9 cellular contexts compared by ENCODE assay signal in the genomic region with DNA sequence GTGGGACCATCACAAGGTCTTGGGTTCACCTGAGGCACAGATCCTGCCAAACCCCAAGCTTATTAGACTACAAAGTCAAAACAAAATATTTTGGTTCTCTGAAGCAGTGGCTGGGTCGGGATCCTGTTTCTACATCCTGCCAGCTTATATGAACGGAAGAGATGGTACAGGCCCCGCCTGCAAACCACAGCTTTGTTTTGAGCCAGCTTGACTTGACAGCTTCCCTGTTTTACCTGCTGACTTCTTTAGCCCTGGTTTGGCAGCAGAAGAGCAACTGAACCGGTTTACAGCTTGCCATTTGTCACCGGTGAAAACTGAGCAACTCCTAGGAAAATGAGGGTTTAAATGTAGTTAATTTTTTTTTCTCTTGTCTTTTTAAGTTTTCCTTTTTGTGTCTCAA. TPM values are rescaled to one million over a fixed set of nuclear protein-coding genes. Genes with fewer than 3 reads are reported as not detected.
DNase-seq lines count a peak whose midpoint lies in the region; ATAC-seq and TF ChIP-seq lines count a peak whose summit lies in the region.
"Had no signal": no experiment of that assay in that cellular context is flagged by ENCODE, and none has a peak within 500 bp of the region (broad histone marks: within the 10 kb centered on the region; RNA-seq: fewer than 3 reads in every experiment).

No MANE protein-coding gene starts in this region.

- no peak for TF ChIP-seq CTCF in CD4-positive, alpha-beta T cell (IDR thresholded peaks at IDR 0.05)
- no peak for TF ChIP-seq CTCF in dorsolateral prefrontal cortex (IDR thresholded peaks at IDR 0.05 in 54 of 56, conservative IDR thresholded peaks at IDR 0.05 in 2 of 56; ENCODE audit: low read depth in 1 of 56, partially characterized antibody in 56 of 56)

- no peaks in the 10 kb centered on the region for H3K27me3 Mint-ChIP-seq in CD4-positive, alpha-beta T cell
- H3K27me3 Mint-ChIP-seq in natural killer cell treated with Interleukin-12 subunit alpha and Interleukin-12 subunit beta and Interleukin-15 and Interleukin-18, amount 100 ng/mL, for 72 hours, result no peaks in the 10 kb centered on the region

- ATAC-seq in CD4-positive, alpha-beta T cell (ENCODE audit: poor library complexity), result peak; percentile 93
- peak; percentile 87 for ATAC-seq in GM21447 (IDR thresholded peaks at IDR 0.05; ENCODE audit: unreplicated experiment)
- ATAC-seq in natural killer cell treated with Interleukin-12 subunit alpha and Interleukin-12 subunit beta and Interleukin-15 and Interleukin-18, amount 100 ng/mL, for 72 hours, result peak; percentile 80 to 87
- no peak for ATAC-seq in HG02938 (IDR thresholded peaks at IDR 0.05; ENCODE audit: unreplicated experiment)
- ATAC-seq in HG02678 (IDR thresholded peaks at IDR 0.05; ENCODE audit: unreplicated experiment), result no peak

- H3K9me3 Mint-ChIP-seq in CD4-positive, alpha-beta T cell, result no peaks in the 10 kb centered on the region
- H3K9me3 Mint-ChIP-seq in natural killer cell treated with Interleukin-12 subunit alpha and Interleukin-12 subunit beta and Interleukin-15 and Interleukin-18, amount 100 ng/mL, for 72 hours, result no peaks in the 10 kb centered on the region

- POLR2A ChIA-PET in CD4-positive, alpha-beta T cell (lab: Charles Lee), result interaction anchor here (0.6 to 6.7 kb wide), 26 partner anchors 11 to 1303 kb away, joined by 3 to 141 read pairs (median 6); a partner anchor contains a TSS

- H3K27ac Mint-ChIP-seq in CD4-positive, alpha-beta T cell, result peak overlapping the region; percentile 88
- H3K27ac Mint-ChIP-seq in natural killer cell treated with Interleukin-12 subunit alpha and Interleukin-12 subunit beta and Interleukin-15 and Interleukin-18, amount 100 ng/mL, for 72 hours, result peak overlapping the region; percentile 92 to 96

- DNase-seq in CD4-positive, alpha-beta T cell, result peak; percentile 62 to 86 (median 78)
- DNase-seq in NCI-H1694 treated with DMSO at 0.1 percent for 48 hours (lab: John Stamatoyannopoulos, UW), result peak; percentile 41
- peak; percentile 59 to 67 for DNase-seq in activated CD4-positive, alpha-beta T cell treated with anti-CD3 and anti-CD28 coated beads for 4 hours
- DNase-seq in dorsolateral prefrontal cortex, result peak in 2 of 10 donors; percentile 25 to 54
- DNase-seq in natural killer cell treated with Interleukin-12 subunit alpha and Interleukin-12 subunit beta and Interleukin-15 and Interleukin-18, amount 100 ng/mL, for 72 hours (ENCODE audit: low spot score), result peak; percentile 73

- peak overlapping the region; percentile 94 for H3K27ac ChIP-seq in CD4-positive, alpha-beta T cell (ENCODE audit: low read depth, low read length)
- peak overlapping the region in 33 of 59 donors; percentile 0 to 76 (median 33) for H3K27ac ChIP-seq in dorsolateral prefrontal cortex

- no peaks in the 10 kb centered on the region for H3K27me3 ChIP-seq in CD4-positive, alpha-beta T cell (ENCODE audit: control insufficient read depth, insufficient read depth, low read length)
- no peaks in the 10 kb centered on the region for H3K27me3 ChIP-seq in dorsolateral prefrontal cortex

- intact Hi-C loops in CD4-positive, alpha-beta T cell (cut with DNase I, micrococcal nuclease), result loop anchor here in 1 of 2 experiments (1.0 to 5.0 kb wide), 4 partner anchors 10 to 45 kb away; no protein-coding TSS in a partner anchor
- intact Hi-C loops in dorsolateral prefrontal cortex (cut with DNase I), result no loop called here

- peak overlapping the region; percentile 88 for H3K4me3 Mint-ChIP-seq in CD4-positive, alpha-beta T cell
- H3K4me3 Mint-ChIP-seq in natural killer cell treated with Interleukin-12 subunit alpha and Interleukin-12 subunit beta and Interleukin-15 and Interleukin-18, amount 100 ng/mL, for 72 hours, result peak overlapping the region; percentile 70

- CTCF ChIA-PET in CD4-positive, alpha-beta T cell (lab: Charles Lee), result interaction anchor here (0.7 to 5.3 kb wide), 6 partner anchors 10 to 53 kb away, joined by 3 to 29 read pairs (median 4); no protein-coding TSS in a partner anchor

- no peak overlapping the region for H3K4me3 ChIP-seq in dorsolateral prefrontal cortex

- peaks cover 54% of the 10 kb centered on the region for H3K36me3 Mint-ChIP-seq in CD4-positive, alpha-beta T cell (ENCODE audit: low read depth)
- no peaks in the 10 kb centered on the region for H3K36me3 Mint-ChIP-seq in natural killer cell treated with Interleukin-12 subunit alpha and Interleukin-12 subunit beta and Interleukin-15 and Interleukin-18, amount 100 ng/mL, for 72 hours

- peaks cover 91% of the 10 kb centered on the region for H3K4me1 Mint-ChIP-seq in CD4-positive, alpha-beta T cell (ENCODE audit: low read depth)
- peaks cover 47 to 65% of the 10 kb centered on the region in 2 donors for H3K4me1 Mint-ChIP-seq in natural killer cell treated with Interleukin-12 subunit alpha and Interleukin-12 subunit beta and Interleukin-15 and Interleukin-18, amount 100 ng/mL, for 72 hours (ENCODE audit: low read depth in 2 of 2)

- H3K9me3 ChIP-seq in CD4-positive, alpha-beta T cell (ENCODE audit: control insufficient read depth, low read length), result no peaks in the 10 kb centered on the region

RNA-seq across cellular contexts. Expression of a gene that starts 11.4 kb away (rescaled TPM):
- 100 to 1,000 TPM; 179 to 183 TPM for total RNA-seq in CD4-positive, alpha-beta T cell
- 100 to 1,000 TPM in 42 of 120 experiments, 10 to 100 TPM in 78; 58.1 to 131 (median 95.3) TPM for total RNA-seq in dorsolateral prefrontal cortex
- 10 to 100 TPM; 64.3 to 73.3 TPM for total RNA-seq in natural killer cell treated with Interleukin-12 subunit alpha and Interleukin-12 subunit beta and Interleukin-15 and Interleukin-18, amount 100 ng/mL, for 72 hours

RNA-seq across cellular contexts. Expression of a gene that starts 29.3 kb away (rescaled TPM):
- 100 to 1,000 TPM; 182 to 196 TPM for total RNA-seq in CD4-positive, alpha-beta T cell
- total RNA-seq in dorsolateral prefrontal cortex, result 100 to 1,000 TPM; 120 to 225 (median 154) TPM
- total RNA-seq in natural killer cell treated with Interleukin-12 subunit alpha and Interleukin-12 subunit beta and Interleukin-15 and Interleukin-18, amount 100 ng/mL, for 72 hours, result 100 to 1,000 TPM; 227 to 286 TPM

RNA-seq across cellular contexts. Expression of a gene that starts 32.5 kb away (rescaled TPM):
- not detected for total RNA-seq in CD4-positive, alpha-beta T cell
- 10 to 100 TPM in 73 of 120 experiments, 1 to 10 TPM in 47; 3.8 to 17.5 (median 10.5) TPM for total RNA-seq in dorsolateral prefrontal cortex
- total RNA-seq in natural killer cell treated with Interleukin-12 subunit alpha and Interleukin-12 subunit beta and Interleukin-15 and Interleukin-18, amount 100 ng/mL, for 72 hours, result not detected
- total RNA-seq: fibroblast of lung had no signal

RNA-seq across cellular contexts. Expression of a gene that starts 55.2 kb away (rescaled TPM):
- total RNA-seq in CD4-positive, alpha-beta T cell, result not detected
- total RNA-seq in dorsolateral prefrontal cortex, result 1 to 10 TPM in 2 of 120 experiments, under 1 TPM in 20, not detected in 98; 0.16 to 1.2 (median 0.36) TPM
- total RNA-seq in natural killer cell treated with Interleukin-12 subunit alpha and Interleukin-12 subunit beta and Interleukin-15 and Interleukin-18, amount 100 ng/mL, for 72 hours, result 1 to 10 TPM; 1.5 to 8.8 TPM
- total RNA-seq: fibroblast of lung had no signal

Comparison
In these comparisons a context has a peak if more than half of its experiments do, and no peak if none do; other contexts are left out.
1. ATAC-seq: peak in CD4-positive, alpha-beta T cell (single experiment), GM21447 (single experiment) and natural killer cell treated with Interleukin-12 subunit alpha and Interleukin-12 subunit beta and Interleukin-15 and Interleukin-18, amount 100 ng/mL, for 72 hours (2 of 2); none in HG02938 (single experiment) and HG02678 (single experiment).
2. RNA of a gene that starts 32.5 kb away (total RNA-seq): 3.8 to 17.5 TPM in dorsolateral prefrontal cortex; not detected in CD4-positive, alpha-beta T cell and not detected in natural killer cell treated with Interleukin-12 subunit alpha and Interleukin-12 subunit beta and Interleukin-15 and Interleukin-18, amount 100 ng/mL, for 72 hours; every median in the first group is over 4 times any median in the second.